Comparison of ENCODE assay signal across 9 cellular contexts in genomic region chr6:16132909-16133308, GRCh38. TPM values are rescaled to one million over a fixed set of nuclear protein-coding genes. Genes with fewer than 3 reads are reported as not detected.
DNase-seq lines count a peak whose midpoint lies in the region; ATAC-seq and TF ChIP-seq lines count a peak whose summit lies in the region.
"Had no signal": no experiment of that assay in that cellular context is flagged by ENCODE, and none has a peak within 500 bp of the region (broad histone marks: within the 10 kb centered on the region; RNA-seq: fewer than 3 reads in every experiment).

No MANE protein-coding gene starts in this region.

- H3K9me2 ChIP-seq in SU-DHL-6 (replicated peaks; ENCODE audit: insufficient read depth, low read length): no peaks in the 10 kb centered on the region

- peaks cover 72% of the 10 kb centered on the region for H3K4me1 Mint-ChIP-seq in activated CD4-positive, alpha-beta T cell treated with anti-CD3 and anti-CD28 coated beads, Interleukin-2, amount 10 ng/mL, durations not matched to agents 7 days and 5 days

- H3K27me3 Mint-ChIP-seq in activated CD4-positive, alpha-beta T cell treated with anti-CD3 and anti-CD28 coated beads, Interleukin-2, amount 10 ng/mL, durations not matched to agents 7 days and 5 days: peaks cover under 1% of the 10 kb centered on the region

- peaks cover 72% of the 10 kb centered on the region for H4K20me1 ChIP-seq in SU-DHL-6 (ENCODE audit: low read depth, low read length)

- peak overlapping the region; percentile 16 for H3K27ac Mint-ChIP-seq in activated CD4-positive, alpha-beta T cell treated with anti-CD3 and anti-CD28 coated beads, Interleukin-2, amount 10 ng/mL, durations not matched to agents 7 days and 5 days

- H3K27me3 ChIP-seq in SU-DHL-6 (ENCODE audit: low read length) (no peaks in the 10 kb centered on the region), iPS-15b (ENCODE audit: control insufficient read depth, insufficient read depth, low read length) (peaks cover 2% of the 10 kb centered on the region), stomach smooth muscle (ENCODE audit: control insufficient read depth in 1 of 2, insufficient read depth in 2 of 2, low read length in 2 of 2) (no peaks in the 10 kb centered on the region)

- no peak for TF ChIP-seq CTCF in SU-DHL-6 (IDR thresholded peaks at IDR 0.05; ENCODE audit: insufficient read depth, low read length, poor library complexity, severe bottlenecking)

- no peak overlapping the region for H3K27ac ChIP-seq in SU-DHL-6 (ENCODE audit: low read depth, low read length)
- H3K27ac ChIP-seq in stomach smooth muscle (ENCODE audit: low read length): peak overlapping the region; percentile 12

- peak overlapping the region; percentile 16 for H3K4me3 Mint-ChIP-seq in activated CD4-positive, alpha-beta T cell treated with anti-CD3 and anti-CD28 coated beads, Interleukin-2, amount 10 ng/mL, durations not matched to agents 7 days and 5 days

- DNase-seq in activated CD4-positive, alpha-beta T cell treated with anti-CD3 and anti-CD28 coated beads, Interleukin-2, amount 10 ng/mL, durations not matched to agents 7 days and 5 days: no peak
- no peak for DNase-seq in activated CD4-positive, alpha-beta T cell treated with anti-CD3 and anti-CD28 coated beads for 4 hours
- DNase-seq in retina: no peak
- DNase-seq in NCI-H1092 (lab: John Stamatoyannopoulos, UW): no peak

- POLR2A ChIA-PET in activated CD4-positive, alpha-beta T cell treated with anti-CD3 and anti-CD28 coated beads, Interleukin-2, amount 10 ng/mL, durations not matched to agents 7 days and 5 days (lab: Charles Lee): no interaction called here

- CTCF ChIA-PET in activated CD4-positive, alpha-beta T cell treated with anti-CD3 and anti-CD28 coated beads, Interleukin-2, amount 10 ng/mL, durations not matched to agents 7 days and 5 days (lab: Charles Lee): interaction anchor here (0.7 to 1.2 kb wide), 3 partner anchors 14 to 444 kb away, joined by 3 to 4 read pairs (median 4); no protein-coding TSS in a partner anchor

- H3K4me2 ChIP-seq in SU-DHL-6 (ENCODE audit: low read depth, low read length, poor library complexity, severe bottlenecking): peak overlapping the region; percentile 66

- no peak overlapping the region for H3K9ac ChIP-seq in SU-DHL-6 (ENCODE audit: low read length)
- no peak overlapping the region for H3K9ac ChIP-seq in iPS-15b (ENCODE audit: low read depth, low read length)
- H3K9ac ChIP-seq in stomach smooth muscle (ENCODE audit: low read length in 2 of 2): peak overlapping the region in 1 of 2 donors; percentile 30

- no peaks in the 10 kb centered on the region for H3K9me3 Mint-ChIP-seq in activated CD4-positive, alpha-beta T cell treated with anti-CD3 and anti-CD28 coated beads, Interleukin-2, amount 10 ng/mL, durations not matched to agents 7 days and 5 days

- H3F3A ChIP-seq in SU-DHL-6 (ENCODE audit: insufficient read depth): peaks cover 18% of the 10 kb centered on the region

- H2AFZ ChIP-seq in SU-DHL-6 (ENCODE audit: low read depth, low read length, severe bottlenecking): no peak overlapping the region

- H3K4me1 ChIP-seq in iPS-15b (ENCODE audit: control insufficient read depth, insufficient read depth, low read length) (peaks cover 15% of the 10 kb centered on the region), stomach smooth muscle (ENCODE audit: control insufficient read depth, insufficient read depth, low read length) (peaks cover 33% of the 10 kb centered on the region)

- ATAC-seq in HG03159 (IDR thresholded peaks at IDR 0.05; ENCODE audit: unreplicated experiment): no peak
- ATAC-seq: Panc1 had no signal

- no peak overlapping the region for H3K4me3 ChIP-seq in SU-DHL-6 (ENCODE audit: insufficient read depth, low read length, poor library complexity, severe bottlenecking)
- peak overlapping the region; percentile 11 for H3K4me3 ChIP-seq in iPS-15b (ENCODE audit: low read depth, low read length)
- H3K4me3 ChIP-seq in stomach smooth muscle (ENCODE audit: low read length in 2 of 2): peak overlapping the region; percentile 8 to 35

- H3K9me3 ChIP-seq in SU-DHL-6 (ENCODE audit: insufficient read depth, low read length): no peaks in the 10 kb centered on the region
- no peaks in the 10 kb centered on the region for H3K9me3 ChIP-seq in iPS-15b (ENCODE audit: control insufficient read depth, insufficient read depth, low read length)
- H3K9me3 ChIP-seq in stomach smooth muscle (ENCODE audit: control insufficient read depth in 2 of 2, low read length in 2 of 2): no peaks in the 10 kb centered on the region

- peaks cover 88% of the 10 kb centered on the region for H3K79me2 ChIP-seq in SU-DHL-6 (ENCODE audit: insufficient read depth, low read length)

- peaks cover 45% of the 10 kb centered on the region for H3K36me3 Mint-ChIP-seq in activated CD4-positive, alpha-beta T cell treated with anti-CD3 and anti-CD28 coated beads, Interleukin-2, amount 10 ng/mL, durations not matched to agents 7 days and 5 days (ENCODE audit: low read depth)

- H3K36me3 ChIP-seq in SU-DHL-6 (ENCODE audit: low read length) (peaks cover 64% of the 10 kb centered on the region), iPS-15b (ENCODE audit: control insufficient read depth, insufficient read depth, low read length) (no peaks in the 10 kb centered on the region), stomach smooth muscle (ENCODE audit: control insufficient read depth in 2 of 2, insufficient read depth in 2 of 2, low read length in 2 of 2) (no peaks in the 10 kb centered on the region)

RNA-seq across cellular contexts. Expression of gene MYLIP, which starts 4.0 kb away (rescaled TPM):
- 10 to 100 TPM; 16.9 to 18.1 TPM for total RNA-seq in activated CD4-positive, alpha-beta T cell treated with anti-CD3 and anti-CD28 coated beads, Interleukin-2, amount 10 ng/mL, durations not matched to agents 7 days and 5 days
